ENCODE assay signal across 1 cellular context in genomic region chr4:1746265-1746691, GRCh38.
A peak's percentile ranks its signal among the peaks of the same experiment; 100 is the strongest.
TF ChIP-seq lines count a peak whose summit lies in the region.

No MANE protein-coding gene starts in this region.

TF ChIP-seq in K562, 482 proteins besides CTCF, POLR2A, EP300 and RAD21 (continued from another document):
- TF ChIP-seq ZNF655 (CRISPR knock-in tag; IDR thresholded peaks at IDR 0.05) (no peak), ZNF740 (CRISPR knock-in tag; IDR thresholded peaks at IDR 0.05) (peak; percentile 43; the same call in 1 of the 2 replicates), ZNF740 (tag; IDR thresholded peaks at IDR 0.05) (no peak), YY1 (IDR thresholded peaks at IDR 0.05; ENCODE audit: borderline replicate concordance in 1 of 3, control insufficient read depth in 1 of 3, extremely low read depth in 1 of 3, insufficient read depth in 3 of 3, insufficient read length in 1 of 3, insufficient replicate concordance in 2 of 3, low read depth in 1 of 3, low read length in 2 of 3) (peak in 2 of 3 experiments; percentile 44 to 51), TCF3 (CRISPR knock-in tag; IDR thresholded peaks at IDR 0.05) (no peak), MEIS2 (IDR thresholded peaks at IDR 0.05; ENCODE audit: partially characterized antibody) (no peak), CTCFL (IDR thresholded peaks at IDR 0.05; ENCODE audit: borderline replicate concordance, insufficient read depth, low read depth, low read length, poor library complexity, severe bottlenecking) (peak; percentile 92), RB1 (IDR thresholded peaks at IDR 0.05; ENCODE audit: low read depth) (0 out of 2 replicates have a peak, but pooled peaks have one; percentile 64), SIN3A (IDR thresholded peaks at IDR 0.05; ENCODE audit: borderline replicate concordance in 2 of 2, control insufficient read depth in 1 of 2, low read depth in 2 of 2, low read length in 2 of 2) (0 out of 4 replicates have a peak, but pooled peaks of 1 of the 2 experiments have one; percentile 17), HDAC3 (IDR thresholded peaks at IDR 0.05; ENCODE audit: borderline replicate concordance, partially characterized antibody) (no peak), RBFOX2 (IDR thresholded peaks at IDR 0.05; ENCODE audit: low read depth, low read length) (peak; percentile 49)
TF ChIP-seq in K562: peak in this region for 39.
